Comparison of ENCODE assay signal across 19 cellular contexts in genomic region chr5:81080809-81081460, GRCh38.
DNase-seq lines count a peak whose midpoint lies in the region; ATAC-seq and TF ChIP-seq lines count a peak whose summit lies in the region.
"Had no signal": no experiment of that assay in that cellular context is flagged by ENCODE, and none has a peak within 500 bp of the region (broad histone marks: within the 10 kb centered on the region; RNA-seq: fewer than 3 reads in every experiment).

No MANE protein-coding gene starts in this region.

- in situ Hi-C loops in KBM-7 (cut with MboI; ENCODE audit: low pct_unique_long_range_greater_than_20kb, low sequenced_read_pairs): no loop called here

- intact Hi-C loops in left ventricle myocardium inferior (cut with micrococcal nuclease): no loop called here
- intact Hi-C loops in right cardiac atrium (cut with DNase I): no loop called here
- intact Hi-C loops in vagina (cut with DNase I): no loop called here

- no peaks in the 10 kb centered on the region for H3K9me3 Mint-ChIP-seq in type B pancreatic cell

- ATAC-seq in right cardiac atrium: no peak

- no peak for TF ChIP-seq CTCF in left ventricle myocardium inferior (IDR thresholded peaks at IDR 0.05; ENCODE audit: borderline replicate concordance)
- TF ChIP-seq CTCF in vagina (IDR thresholded peaks at IDR 0.05): no peak
- no peak for TF ChIP-seq CTCF in type B pancreatic cell (conservative IDR thresholded peaks at IDR 0.05)

- H3K27ac Mint-ChIP-seq in type B pancreatic cell: no peak overlapping the region

- no peaks in the 10 kb centered on the region for H3K36me3 Mint-ChIP-seq in type B pancreatic cell

- H3K4me3 ChIP-seq in left ventricle myocardium inferior (no peak overlapping the region), right cardiac atrium (ENCODE audit: low read length) (no peak overlapping the region), vagina (no peak overlapping the region)
- H3K4me3 ChIP-seq: BLaER1 had no signal

- H3K4me1 Mint-ChIP-seq in type B pancreatic cell (ENCODE audit: unreplicated experiment): no peaks in the 10 kb centered on the region

- peaks cover 25% of the 10 kb centered on the region for H3K36me3 ChIP-seq in left ventricle myocardium inferior
- no peaks in the 10 kb centered on the region for H3K36me3 ChIP-seq in vagina
- H3K36me3 ChIP-seq: BLaER1 had no signal

- H3K27ac ChIP-seq in left ventricle myocardium inferior (replicated peaks) (peak overlapping the region; percentile 66), right cardiac atrium (ENCODE audit: low read length) (no peak overlapping the region), vagina (peak overlapping the region; percentile 58)
- H3K27ac ChIP-seq: BLaER1, HL-60 had no signal

- TF ChIP-seq POLR2A in vagina (IDR thresholded peaks at IDR 0.05): no peak

- H3K27me3 ChIP-seq in left ventricle myocardium inferior (ENCODE audit: low read depth) (no peaks in the 10 kb centered on the region), right cardiac atrium (ENCODE audit: control insufficient read depth, insufficient read depth) (no peaks in the 10 kb centered on the region), vagina (no peaks in the 10 kb centered on the region)
- H3K27me3 ChIP-seq: BLaER1 had no signal

- no peak for DNase-seq in left ventricle myocardium inferior
- DNase-seq in right cardiac atrium: no peak
- peak; percentile 60 for DNase-seq in inferior parietal cortex (ENCODE audit: extremely low spot score)
- peak; percentile 24 for DNase-seq in pons (ENCODE audit: low spot score)
- no peak for DNase-seq in vagina (ENCODE audit: extremely low spot score in 2 of 2)
- no peak for DNase-seq in KBM-7
- no peak for DNase-seq in activated CD4-positive, alpha-beta T cell treated with anti-CD3 and anti-CD28 coated beads, Interleukin-2, amount 50 U/mL, for 1 hour
- DNase-seq in type B pancreatic cell (ENCODE audit: extremely low spot score, unreplicated experiment): no peak
- DNase-seq: CD4-positive, alpha-beta memory T cell; DMS153; GDM1; NCI-H1417 treated with DMSO at 0.1 percent for 48 hours; NCI-H187 treated with DMSO at 0.1 percent for 48 hours; NCI-H345; NCI-H69; OCI-M1; SHP77 treated with DMSO at 0.1 percent for 48 hours had no signal

- no peaks in the 10 kb centered on the region for H3K27me3 Mint-ChIP-seq in type B pancreatic cell
- H3K27me3 Mint-ChIP-seq: CD4-positive, alpha-beta memory T cell had no signal

- H3K4me3 Mint-ChIP-seq in type B pancreatic cell: no peak overlapping the region
- H3K4me3 Mint-ChIP-seq: CD4-positive, alpha-beta memory T cell had no signal

- H3K4me1 ChIP-seq in left ventricle myocardium inferior (no peaks in the 10 kb centered on the region), right cardiac atrium (ENCODE audit: control insufficient read depth, insufficient read depth, low read length) (no peaks in the 10 kb centered on the region), vagina (no peaks in the 10 kb centered on the region)
- H3K4me1 ChIP-seq: BLaER1 had no signal

- 73% methylated on average over 9 of the region's 9 CpGs for WGBS in right cardiac atrium

- H3K9me3 ChIP-seq in left ventricle myocardium inferior (replicated peaks) (peaks cover 16% of the 10 kb centered on the region), right cardiac atrium (ENCODE audit: control insufficient read depth, low read length) (no peaks in the 10 kb centered on the region), vagina (no peaks in the 10 kb centered on the region)

Comparison
In these comparisons a context has a peak if more than half of its experiments do, and no peak if none do; other contexts are left out.
1. DNase-seq: peak in inferior parietal cortex (single experiment) and pons (single experiment); none in left ventricle myocardium inferior (single experiment), right cardiac atrium (0 of 3), vagina (0 of 2), KBM-7 (single experiment), activated CD4-positive, alpha-beta T cell treated with anti-CD3 and anti-CD28 coated beads, Interleukin-2, amount 50 U/mL, for 1 hour (single experiment) and type B pancreatic cell (single experiment).